22 cellular contexts compared by ENCODE assay signal in the genomic region with DNA sequence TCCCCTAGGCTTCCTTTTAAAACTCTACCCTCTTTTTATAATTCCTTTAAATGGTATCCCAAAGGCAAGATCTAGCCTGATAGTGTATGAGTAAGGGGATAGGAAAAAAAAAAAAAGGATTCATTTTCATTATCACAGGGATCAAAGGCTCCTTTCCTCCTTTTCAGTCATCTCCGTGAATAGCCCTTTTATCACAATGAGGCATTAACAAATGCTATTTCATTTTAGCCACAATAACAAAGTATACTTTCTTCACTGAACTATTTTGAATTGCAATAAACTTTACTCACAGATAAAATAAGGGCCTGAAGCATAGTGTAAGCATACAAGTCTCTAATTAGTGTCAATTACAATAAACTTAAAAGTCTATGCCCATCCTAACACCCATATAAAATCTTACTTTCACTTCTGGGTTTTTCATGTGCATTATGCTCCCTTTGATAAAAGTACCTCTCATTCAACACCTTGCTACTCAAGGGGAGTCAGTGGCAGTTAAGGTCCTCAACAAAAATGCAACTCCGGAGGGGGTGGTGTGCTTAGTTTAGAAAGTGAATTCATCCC. TPM values are rescaled to one million over a fixed set of nuclear protein-coding genes. Genes with fewer than 3 reads are reported as not detected.
DNase-seq lines count a peak whose midpoint lies in the region; ATAC-seq and TF ChIP-seq lines count a peak whose summit lies in the region.
"Had no signal": no experiment of that assay in that cellular context is flagged by ENCODE, and none has a peak within 500 bp of the region (broad histone marks: within the 10 kb centered on the region; RNA-seq: fewer than 3 reads in every experiment).

No MANE protein-coding gene starts in this region.

- DNase-seq in GM23338 (ENCODE audit: low spot score) (no peak), endodermal cell (no peak), osteoblast (ENCODE audit: insufficient read length, low spot score, missing footprints) (peak; percentile 67), NCI-H524 treated with DMSO at 0.1 percent for 48 hours (lab: John Stamatoyannopoulos, UW) (no peak)
- DNase-seq in natural killer cell treated with Interleukin-12 subunit alpha and Interleukin-12 subunit beta and Interleukin-15 and Interleukin-18, amount 100 ng/mL, for 72 hours (ENCODE audit: low spot score): no peak
- DNase-seq: C1 segment of cervical spinal cord; Calu3; CD4-positive, alpha-beta memory T cell; DMS153; DND-41; NCI-H1105; NCI-H1436 treated with DMSO at 0.1 percent for 48 hours; NCI-H187 treated with DMSO at 0.1 percent for 48 hours; NCI-H446 treated with DMSO at 0.1 percent for 48 hours; NCI-H526 treated with DMSO at 0.1 percent for 48 hours; SHP77 treated with DMSO at 0.1 percent for 48 hours had no signal

- 98% methylated on average over 2 of the region's 2 CpGs; no CpG with 5 or more reads in 1 of the 2 experiments for WGBS in endodermal cell (ENCODE audit: insufficient coverage in 1 of 2, insufficient read length in 1 of 2), 2 experiments

- no peak overlapping the region for H3K9ac ChIP-seq in Loucy (ENCODE audit: low read depth, low read length, poor library complexity, severe bottlenecking)
- no peak overlapping the region for H3K9ac ChIP-seq in endodermal cell (ENCODE audit: extremely low read depth, low read length, poor library complexity, severe bottlenecking)

- ATAC-seq in GM23338 (peak; percentile 60), HG03139 (IDR thresholded peaks at IDR 0.05; ENCODE audit: unreplicated experiment) (no peak), HG03469 (IDR thresholded peaks at IDR 0.05; ENCODE audit: unreplicated experiment) (no peak)
- ATAC-seq in natural killer cell treated with Interleukin-12 subunit alpha and Interleukin-12 subunit beta and Interleukin-15 and Interleukin-18, amount 100 ng/mL, for 72 hours: no peak

- H3K9me3 Mint-ChIP-seq in GM23338 (no peaks in the 10 kb centered on the region), endodermal cell (peaks cover 3% of the 10 kb centered on the region)
- no peaks in the 10 kb centered on the region for H3K9me3 Mint-ChIP-seq in natural killer cell treated with Interleukin-12 subunit alpha and Interleukin-12 subunit beta and Interleukin-15 and Interleukin-18, amount 100 ng/mL, for 72 hours
- H3K9me3 Mint-ChIP-seq: IgD-negative memory B cell had no signal

- H3K4me2 ChIP-seq in GM23338 (peak overlapping the region; percentile 60; the same call in 1 of the 2 replicates), Loucy (ENCODE audit: low read depth, low read length, poor library complexity, severe bottlenecking) (peak overlapping the region; percentile 48), osteoblast (ENCODE audit: insufficient read depth, low read length) (no peak overlapping the region)

- H3K79me2 ChIP-seq in GM23338 (replicated peaks; ENCODE audit: insufficient read depth) (peaks cover 50% of the 10 kb centered on the region), Loucy (ENCODE audit: insufficient read depth, low read length) (peaks cover 33% of the 10 kb centered on the region), osteoblast (ENCODE audit: insufficient read depth, low read length) (peaks cover 55% of the 10 kb centered on the region)

- H3K4me1 Mint-ChIP-seq in GM23338 (peaks cover 24% of the 10 kb centered on the region), endodermal cell (peaks cover 13% of the 10 kb centered on the region)
- peaks cover 10% of the 10 kb centered on the region in 2 donors for H3K4me1 Mint-ChIP-seq in natural killer cell treated with Interleukin-12 subunit alpha and Interleukin-12 subunit beta and Interleukin-15 and Interleukin-18, amount 100 ng/mL, for 72 hours (ENCODE audit: low read depth in 2 of 2)

- H3K4me1 ChIP-seq in GM23338 (ENCODE audit: insufficient read depth) (peaks cover 24% of the 10 kb centered on the region), Loucy (ENCODE audit: insufficient read depth, low read length, poor library complexity, severe bottlenecking) (peaks cover 11% of the 10 kb centered on the region), endodermal cell (ENCODE audit: control insufficient read depth, insufficient read depth, low read length) (no peaks in the 10 kb centered on the region), osteoblast (ENCODE audit: insufficient read depth, low read length) (no peaks in the 10 kb centered on the region)

- H3K27ac Mint-ChIP-seq in GM23338 (no peak overlapping the region; the same call in 1 of the 2 replicates), endodermal cell (no peak overlapping the region)
- H3K27ac Mint-ChIP-seq in natural killer cell treated with Interleukin-12 subunit alpha and Interleukin-12 subunit beta and Interleukin-15 and Interleukin-18, amount 100 ng/mL, for 72 hours: no peak overlapping the region
- H3K27ac Mint-ChIP-seq: IgD-negative memory B cell had no signal

- no peak for TF ChIP-seq CTCF in GM23338 (conservative IDR thresholded peaks at IDR 0.05; ENCODE audit: low read depth in 2 of 2)
- no peak for TF ChIP-seq CTCF in Loucy (conservative IDR thresholded peaks at IDR 0.05; ENCODE audit: low read length)
- TF ChIP-seq CTCF in endodermal cell (conservative IDR thresholded peaks at IDR 0.05): no peak
- no peak for TF ChIP-seq CTCF in osteoblast (IDR thresholded peaks at IDR 0.05; ENCODE audit: extremely low read depth, low read depth, low read length)

- H3K27me3 Mint-ChIP-seq in GM23338 (ENCODE audit: insufficient read depth, low read depth, poor library complexity) (no peaks in the 10 kb centered on the region), endodermal cell (ENCODE audit: insufficient read depth) (no peaks in the 10 kb centered on the region)
- H3K27me3 Mint-ChIP-seq in natural killer cell treated with Interleukin-12 subunit alpha and Interleukin-12 subunit beta and Interleukin-15 and Interleukin-18, amount 100 ng/mL, for 72 hours: no peaks in the 10 kb centered on the region
- H3K27me3 Mint-ChIP-seq: CD4-positive, alpha-beta memory T cell; IgD-negative memory B cell had no signal

- H3K4me3 ChIP-seq in GM23338 (peak overlapping the region; percentile 4; the same call in 1 of the 2 replicates), Loucy (ENCODE audit: low read length, poor library complexity, severe bottlenecking) (no peak overlapping the region), endodermal cell (ENCODE audit: low read length) (peak overlapping the region; percentile 35), osteoblast (ENCODE audit: insufficient read depth, low read length) (no peak overlapping the region)

- no peaks in the 10 kb centered on the region for H3K9me2 ChIP-seq in GM23338 (ENCODE audit: insufficient read depth)
- H3K9me2 ChIP-seq in Loucy (replicated peaks; ENCODE audit: low read depth, low read length): no peaks in the 10 kb centered on the region

- H3K36me3 Mint-ChIP-seq in GM23338 (ENCODE audit: low read depth) (peaks cover 46% of the 10 kb centered on the region), endodermal cell (ENCODE audit: low read depth) (peaks cover 53% of the 10 kb centered on the region)
- H3K36me3 Mint-ChIP-seq in natural killer cell treated with Interleukin-12 subunit alpha and Interleukin-12 subunit beta and Interleukin-15 and Interleukin-18, amount 100 ng/mL, for 72 hours: no peaks in the 10 kb centered on the region

- no peak overlapping the region for H3K27ac ChIP-seq in GM23338 (ENCODE audit: low read depth)
- no peak overlapping the region for H3K27ac ChIP-seq in endodermal cell (ENCODE audit: low read depth, low read length)
- no peak overlapping the region for H3K27ac ChIP-seq in osteoblast (ENCODE audit: low read depth, low read length)

- H3F3A ChIP-seq in GM23338 (replicated peaks; ENCODE audit: low read depth): no peaks in the 10 kb centered on the region; the same call in 1 of the 2 replicates
- H3F3A ChIP-seq in Loucy (ENCODE audit: low read depth): no peaks in the 10 kb centered on the region

- H3K4me3 Mint-ChIP-seq in GM23338: no peak overlapping the region
- no peak overlapping the region for H3K4me3 Mint-ChIP-seq in endodermal cell
- no peak overlapping the region for H3K4me3 Mint-ChIP-seq in natural killer cell treated with Interleukin-12 subunit alpha and Interleukin-12 subunit beta and Interleukin-15 and Interleukin-18, amount 100 ng/mL, for 72 hours
- H3K4me3 Mint-ChIP-seq: CD4-positive, alpha-beta memory T cell had no signal

- H2AFZ ChIP-seq in GM23338: no peak overlapping the region
- H2AFZ ChIP-seq in Loucy (ENCODE audit: low read length): no peak overlapping the region
- H2AFZ ChIP-seq in osteoblast (ENCODE audit: low read length): no peak overlapping the region

- peaks cover 3% of the 10 kb centered on the region for H4K20me1 ChIP-seq in GM23338 (replicated peaks; ENCODE audit: insufficient read depth)
- peaks cover 7% of the 10 kb centered on the region for H4K20me1 ChIP-seq in Loucy (ENCODE audit: insufficient read depth, low read length, poor library complexity, severe bottlenecking)
- no peaks in the 10 kb centered on the region for H4K20me1 ChIP-seq in osteoblast (ENCODE audit: insufficient read depth, low read length)

- H3K36me3 ChIP-seq in GM23338 (ENCODE audit: insufficient read depth) (peaks cover 13% of the 10 kb centered on the region), Loucy (ENCODE audit: insufficient read depth, low read length) (peaks cover 6% of the 10 kb centered on the region; the same call in 1 of the 2 replicates), endodermal cell (ENCODE audit: control insufficient read depth, insufficient read depth, low read length) (peaks cover 57% of the 10 kb centered on the region), osteoblast (ENCODE audit: insufficient read depth, low read length) (peaks cover 8% of the 10 kb centered on the region)

- H3K27me3 ChIP-seq in GM23338 (ENCODE audit: insufficient read depth) (no peaks in the 10 kb centered on the region), Loucy (ENCODE audit: insufficient read depth, low read length, poor library complexity, severe bottlenecking) (no peaks in the 10 kb centered on the region), endodermal cell (ENCODE audit: control insufficient read depth, insufficient read depth, low read length, poor library complexity, severe bottlenecking) (no peaks in the 10 kb centered on the region), osteoblast (ENCODE audit: insufficient read depth, low read length) (no peaks in the 10 kb centered on the region)

- H3K9me3 ChIP-seq in Loucy (ENCODE audit: insufficient read depth, low read depth, low read length) (no peaks in the 10 kb centered on the region), endodermal cell (ENCODE audit: control insufficient read depth, low read length) (peaks cover 12% of the 10 kb centered on the region), osteoblast (ENCODE audit: low read depth, low read length) (no peaks in the 10 kb centered on the region)

RNA-seq across cellular contexts. Expression of gene HIGD1A, which starts 8.6 kb away (rescaled TPM):
- 102 and 118 TPM in 2 replicates for total RNA-seq in GM23338 (2014; rRNA removed; shearing (Covaris generic))
- 127 and 144 TPM in 2 replicates for polyA plus RNA-seq in GM23338 (2016; fragmentation: Nextera tagmentation; extraction: Ambion mirVana)
- total RNA-seq in endodermal cell (100 to 1,000 TPM; 116 to 121 TPM), osteoblast (86.6 and 88.3 TPM in 2 replicates)
- polyA plus RNA-seq in endodermal cell (2013, experiment 1 of 2): 179 TPM
- 188 TPM for polyA plus RNA-seq in endodermal cell (2013, experiment 2 of 2)
- 10 to 100 TPM; 60.0 to 78.4 TPM for total RNA-seq in natural killer cell treated with Interleukin-12 subunit alpha and Interleukin-12 subunit beta and Interleukin-15 and Interleukin-18, amount 100 ng/mL, for 72 hours

RNA-seq across cellular contexts. Expression of gene ACKR2, which starts 13.5 kb away (rescaled TPM):
- total RNA-seq in GM23338 (2014; rRNA removed; shearing (Covaris generic)): 0.35 and 0.58 TPM in 2 replicates
- not detected in 2 replicates for polyA plus RNA-seq in GM23338 (2016; fragmentation: Nextera tagmentation; extraction: Ambion mirVana)
- 1 to 10 TPM; 1.1 TPM for total RNA-seq in endodermal cell
- polyA plus RNA-seq in endodermal cell (2013, experiment 1 of 2): 0.14 TPM
- 0.33 TPM for polyA plus RNA-seq in endodermal cell (2013, experiment 2 of 2)
- under 0.01 TPM in 1 of 2 replicates, not detected in the other for total RNA-seq in osteoblast
- 10 to 100 TPM in 1 of 2 donors, 1 to 10 TPM in 1; 2.3 to 11.5 TPM for total RNA-seq in natural killer cell treated with Interleukin-12 subunit alpha and Interleukin-12 subunit beta and Interleukin-15 and Interleukin-18, amount 100 ng/mL, for 72 hours
- total RNA-seq: A673, H4 had no signal
- polyA plus RNA-seq: CD4-positive, alpha-beta memory T cell; IgD-negative memory B cell had no signal

RNA-seq across cellular contexts. Expression of gene CCDC13, which starts 22.6 kb away (rescaled TPM):
- 0.45 TPM in 1 of 2 replicates, not detected in the other for total RNA-seq in GM23338 (2014; rRNA removed; shearing (Covaris generic))
- 0.27 and 0.42 TPM in 2 replicates for polyA plus RNA-seq in GM23338 (2016; fragmentation: Nextera tagmentation; extraction: Ambion mirVana)
- total RNA-seq in endodermal cell (1 to 10 TPM in 1 of 2 donors, under 1 TPM in 1; 0.64 to 1.1 TPM), osteoblast (0.72 and 0.88 TPM in 2 replicates)
- 1.5 TPM for polyA plus RNA-seq in endodermal cell (2013, experiment 1 of 2)
- polyA plus RNA-seq in endodermal cell (2013, experiment 2 of 2): 0.95 TPM
- 1 to 10 TPM; 1.0 to 1.2 TPM for total RNA-seq in natural killer cell treated with Interleukin-12 subunit alpha and Interleukin-12 subunit beta and Interleukin-15 and Interleukin-18, amount 100 ng/mL, for 72 hours
- total RNA-seq: A673, H4 had no signal

Comparison
In these comparisons a context has a peak if more than half of its experiments do, and no peak if none do; other contexts are left out.
1. H3K4me3 ChIP-seq: peak in GM23338 (single experiment) and endodermal cell (single experiment); none in Loucy (single experiment) and osteoblast (single experiment).